Comparison of ENCODE assay signal across 28 cellular contexts in genomic region chr19:6955082-6955481, GRCh38.
"Had no signal": no experiment of that assay in that cellular context is flagged by ENCODE, and none has a peak within 500 bp of the region (broad histone marks: within the 10 kb centered on the region; RNA-seq: fewer than 3 reads in every experiment).

No MANE protein-coding gene starts in this region.

- H3K4me1 ChIP-seq: adrenal gland, breast epithelium, colonic mucosa had no signal

- H3K4me3 ChIP-seq: adrenal gland, breast epithelium, cardiac muscle cell, colonic mucosa had no signal

- DNase-seq: activated CD4-positive, alpha-beta memory T cell treated with anti-CD3 and anti-CD28 coated beads for 36 hours; activated CD4-positive, alpha-beta T cell treated with anti-CD3 and anti-CD28 coated beads for 36 hours; activated CD4-positive, alpha-beta T cell treated with anti-CD3 and anti-CD28 coated beads, Interleukin-2, amount 10 ng/mL, durations not matched to agents 24 days and 14 days; activated CD4-positive, CD25-positive, alpha-beta regulatory T cell; activated CD4-positive, CD25-positive, alpha-beta regulatory T cell treated with anti-CD3 and anti-CD28 coated beads, Interleukin-2, amount 50 U/mL, for 72 hours; activated CD8-positive, alpha-beta memory T cell treated with anti-CD3 and anti-CD28 coated beads, Interleukin-2, amount 10 ng/mL, durations not matched to agents 7 days and 5 days; activated CD8-positive, alpha-beta memory T cell treated with anti-CD3 and anti-CD28 coated beads, Interleukin-2, amount 50 U/mL, for 4 hours; activated CD8-positive, alpha-beta T cell treated with anti-CD3 and anti-CD28 coated beads, Interleukin-2, amount 10 ng/mL, durations not matched to agents 7 days and 5 days; activated effector memory CD4-positive, alpha-beta T cell treated with anti-CD3 and anti-CD28 coated beads, Interleukin-2, amount 50 U/mL, for 16 hours; activated naive CD4-positive, alpha-beta T cell treated with anti-CD3 and anti-CD28 coated beads for 36 hours; activated naive CD8-positive, alpha-beta T cell treated with anti-CD3 and anti-CD28 coated beads for 36 hours; activated naive CD8-positive, alpha-beta T cell treated with anti-CD3 and anti-CD28 coated beads, Interleukin-2, amount 50 U/mL, for 24 hours; activated T-cell treated with anti-CD3 and anti-CD28 coated beads, Interleukin-2, amount 50 U/mL, for 1 hour; activated T-cell treated with anti-CD3 and anti-CD28 coated beads, Interleukin-2, amount 50 U/mL, for 48 hours; adrenal gland; amygdala; aorta; central memory CD4-positive, alpha-beta T cell; cerebellar nuclear complex; colonic mucosa; effector CD8-positive, alpha-beta T cell; foreskin fibroblast; head of caudate nucleus; T-helper 2 cell had no signal

- ATAC-seq: activated CD4-positive, alpha-beta T cell treated with anti-CD3 and anti-CD28 coated beads for 36 hours; activated CD8-positive, alpha-beta memory T cell treated with anti-CD3 and anti-CD28 coated beads, Interleukin-2, amount 10 ng/mL, durations not matched to agents 7 days and 5 days; activated CD8-positive, alpha-beta T cell treated with anti-CD3 and anti-CD28 coated beads, Interleukin-2, amount 10 ng/mL, durations not matched to agents 7 days and 5 days; activated naive CD8-positive, alpha-beta T cell treated with anti-CD3 and anti-CD28 coated beads, Interleukin-2, amount 50 U/mL, for 24 hours; esophagus mucosa had no signal

- H3K27ac ChIP-seq: adrenal gland, breast epithelium, cardiac muscle cell, colonic mucosa had no signal

- FAIRE-seq: frontal cortex had no signal

- H3K27me3 ChIP-seq: adrenal gland, cardiac muscle cell, colonic mucosa had no signal

- H3K36me3 ChIP-seq: adrenal gland, breast epithelium, cardiac muscle cell, colonic mucosa had no signal

- H3K9me3 ChIP-seq: adrenal gland, breast epithelium, colonic mucosa had no signal
